ENCODE assay signal across 20 cellular contexts in the genomic region with DNA sequence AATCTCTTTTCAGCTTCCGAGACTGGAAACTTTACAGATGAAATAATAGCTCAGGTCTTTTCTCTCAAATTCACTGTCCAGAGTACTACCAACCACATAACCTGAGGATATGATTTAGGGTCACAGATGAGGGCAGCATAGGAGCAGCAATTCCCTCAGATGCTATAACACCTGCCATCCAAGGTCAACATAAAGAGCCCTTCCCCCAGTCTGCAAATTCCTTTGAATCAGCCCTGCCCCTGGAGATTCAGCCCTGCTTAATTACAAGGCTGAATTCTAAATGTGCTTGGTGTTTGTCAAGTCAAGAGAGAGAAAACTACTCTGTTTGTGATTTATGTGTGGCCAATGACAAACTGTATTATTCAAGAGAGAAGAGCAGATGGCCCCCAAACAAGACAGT.
"Had no signal": no experiment of that assay in that cellular context is flagged by ENCODE, and none has a peak within 500 bp of the region (broad histone marks: within the 10 kb centered on the region; RNA-seq: fewer than 3 reads in every experiment).

No MANE protein-coding gene starts in this region.

- H3K4me3 ChIP-seq: esophagus squamous epithelium, gastroesophageal sphincter, psoas muscle, spleen, testis, tibial nerve, upper lobe of right lung, vagina had no signal

- DNase-seq: dermis blood vessel endothelial cell; esophagus squamous epithelium; foreskin fibroblast; glutamatergic neuron; naive thymus-derived CD4-positive, alpha-beta T cell; psoas muscle; retina; spleen; stimulated activated CD4-positive, alpha-beta T cell treated with anti-CD3 and anti-CD28 coated beads, Interleukin-15, amount 100 ng/mL, for 24 hours; stimulated activated CD4-positive, alpha-beta T cell treated with anti-CD3 and anti-CD28 coated beads, Interleukin-1b, Interleukin-23, amount 100 ng/mL, for 48 hours; stimulated activated CD4-positive, alpha-beta T cell treated with anti-CD3 and anti-CD28 coated beads, Interleukin-4, amount 100 ng/mL, for 24 hours; stimulated activated naive B cell treated with anti-CD40 and anti-IgM and Interleukin-4, amounts not matched to agents 10 μg/mL and 1 μg/mL and 100 μg/mL, for 72 hours; stimulated activated naive CD8-positive, alpha-beta T cell treated with anti-CD3 and anti-CD28 coated beads, Interleukin-15, amount 100 ng/mL, for 72 hours; testis; upper lobe of right lung had no signal

- H3K27me3 ChIP-seq: esophagus squamous epithelium, gastroesophageal sphincter, neutrophil, spleen, testis, tibial nerve, upper lobe of right lung, vagina had no signal

- H3K36me3 ChIP-seq: esophagus squamous epithelium, gastroesophageal sphincter, neutrophil, spleen, tibial nerve, upper lobe of right lung, vagina had no signal

- H3K4me1 ChIP-seq: esophagus squamous epithelium, gastroesophageal sphincter, psoas muscle, spleen, testis, tibial nerve, upper lobe of right lung, vagina had no signal

- ATAC-seq: gastroesophageal sphincter; naive thymus-derived CD4-positive, alpha-beta T cell; psoas muscle; sciatic nerve; stimulated activated naive B cell treated with anti-CD40 and anti-IgM and Interleukin-4, amounts not matched to agents 10 μg/mL and 1 μg/mL and 100 μg/mL, for 72 hours; stimulated activated naive CD8-positive, alpha-beta T cell treated with anti-CD3 and anti-CD28 coated beads, Interleukin-15, amount 100 ng/mL, for 72 hours; upper lobe of right lung had no signal

- H3K9me3 ChIP-seq: esophagus squamous epithelium, gastroesophageal sphincter, neutrophil, psoas muscle, spleen, testis, tibial nerve, upper lobe of right lung, vagina had no signal

- H3K27ac ChIP-seq: esophagus squamous epithelium, gastroesophageal sphincter, neutrophil, psoas muscle, spleen, testis, tibial nerve, upper lobe of right lung, vagina had no signal
